1 cellular context compared by ENCODE assay signal in the genomic region with DNA sequence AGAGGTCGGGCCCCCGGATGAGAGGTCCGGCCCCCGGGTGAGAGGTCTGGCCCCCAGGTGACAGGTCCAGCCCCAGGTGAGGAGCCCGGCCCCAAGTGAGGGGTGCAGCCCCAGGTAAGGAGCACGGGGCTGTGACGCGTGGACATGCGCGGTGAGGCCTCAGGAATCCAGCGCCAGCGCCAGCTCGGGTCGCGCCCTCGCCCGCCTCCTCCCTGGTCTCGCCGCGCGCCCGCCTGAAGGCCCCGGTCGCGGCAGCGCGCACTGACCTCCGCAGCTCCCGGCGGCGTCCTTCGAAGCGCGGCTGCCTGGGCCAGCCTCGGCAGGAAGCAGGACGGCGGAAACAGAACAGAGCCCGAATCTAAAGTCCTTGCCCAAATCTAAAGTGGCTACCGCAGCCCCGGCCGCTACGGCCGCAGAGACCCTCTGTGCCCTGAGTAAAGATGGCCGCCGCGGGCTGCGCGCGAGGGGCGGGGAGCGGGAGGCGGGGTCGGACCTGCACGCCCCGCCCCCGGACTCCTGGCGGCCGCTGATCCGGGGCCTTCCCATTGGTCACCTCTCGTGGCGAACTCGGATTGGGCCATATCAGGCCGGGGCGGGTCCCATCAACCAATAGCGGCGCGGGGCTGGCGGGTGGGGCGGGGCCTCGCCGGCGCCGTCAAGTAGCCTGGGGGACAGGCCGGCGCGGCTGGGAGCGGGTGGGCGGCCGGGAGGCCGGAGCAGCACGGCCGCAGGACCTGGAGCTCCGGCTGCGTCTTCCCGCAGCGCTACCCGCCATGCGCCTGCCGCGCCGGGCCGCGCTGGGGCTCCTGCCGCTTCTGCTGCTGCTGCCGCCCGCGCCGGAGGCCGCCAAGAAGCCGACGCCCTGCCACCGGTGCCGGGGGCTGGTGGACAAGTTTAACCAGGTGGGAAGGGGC.
TF ChIP-seq lines count a peak whose summit lies in the region.

TSS of gene ALG12 (minus strand) at position 442 of the 914 bp plus-strand sequence. CDS start 4,673 bp downstream, outside the sequence.
TSS of gene CRELD2 (plus strand) at position 638 of the 914 bp plus-strand sequence. CDS start at position 774, 136 bp downstream.

TF ChIP-seq in K562, 482 proteins besides CTCF, POLR2A, EP300 and RAD21 (continued from another document and continues in another):
- TF ChIP-seq HNRNPLL (IDR thresholded peaks at IDR 0.05; ENCODE audit: low read depth, low read length, poor library complexity, severe bottlenecking): peak; percentile 76
- TF ChIP-seq, protein P1, sequence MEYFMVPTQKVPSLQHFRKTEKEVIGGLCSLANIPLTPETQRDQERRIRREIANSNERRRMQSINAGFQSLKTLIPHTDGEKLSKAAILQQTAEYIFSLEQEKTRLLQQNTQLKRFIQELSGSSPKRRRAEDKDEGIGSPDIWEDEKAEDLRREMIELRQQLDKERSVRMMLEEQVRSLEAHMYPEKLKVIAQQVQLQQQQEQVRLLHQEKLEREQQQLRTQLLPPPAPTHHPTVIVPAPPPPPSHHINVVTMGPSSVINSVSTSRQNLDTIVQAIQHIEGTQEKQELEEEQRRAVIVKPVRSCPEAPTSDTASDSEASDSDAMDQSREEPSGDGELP (CRISPR knock-in tag; IDR thresholded peaks at IDR 0.05; ENCODE audit: borderline replicate concordance): peak; percentile 56; the same call in 1 of the 2 replicates
- TF ChIP-seq PHF8 (IDR thresholded peaks at IDR 0.05; ENCODE audit: borderline replicate concordance, low read length): peak; percentile 67; the same call in 1 of the 2 replicates
- TF ChIP-seq HDAC6 (IDR thresholded peaks at IDR 0.05; ENCODE audit: low read depth, low read length): no peak
- TF ChIP-seq, protein P2, sequence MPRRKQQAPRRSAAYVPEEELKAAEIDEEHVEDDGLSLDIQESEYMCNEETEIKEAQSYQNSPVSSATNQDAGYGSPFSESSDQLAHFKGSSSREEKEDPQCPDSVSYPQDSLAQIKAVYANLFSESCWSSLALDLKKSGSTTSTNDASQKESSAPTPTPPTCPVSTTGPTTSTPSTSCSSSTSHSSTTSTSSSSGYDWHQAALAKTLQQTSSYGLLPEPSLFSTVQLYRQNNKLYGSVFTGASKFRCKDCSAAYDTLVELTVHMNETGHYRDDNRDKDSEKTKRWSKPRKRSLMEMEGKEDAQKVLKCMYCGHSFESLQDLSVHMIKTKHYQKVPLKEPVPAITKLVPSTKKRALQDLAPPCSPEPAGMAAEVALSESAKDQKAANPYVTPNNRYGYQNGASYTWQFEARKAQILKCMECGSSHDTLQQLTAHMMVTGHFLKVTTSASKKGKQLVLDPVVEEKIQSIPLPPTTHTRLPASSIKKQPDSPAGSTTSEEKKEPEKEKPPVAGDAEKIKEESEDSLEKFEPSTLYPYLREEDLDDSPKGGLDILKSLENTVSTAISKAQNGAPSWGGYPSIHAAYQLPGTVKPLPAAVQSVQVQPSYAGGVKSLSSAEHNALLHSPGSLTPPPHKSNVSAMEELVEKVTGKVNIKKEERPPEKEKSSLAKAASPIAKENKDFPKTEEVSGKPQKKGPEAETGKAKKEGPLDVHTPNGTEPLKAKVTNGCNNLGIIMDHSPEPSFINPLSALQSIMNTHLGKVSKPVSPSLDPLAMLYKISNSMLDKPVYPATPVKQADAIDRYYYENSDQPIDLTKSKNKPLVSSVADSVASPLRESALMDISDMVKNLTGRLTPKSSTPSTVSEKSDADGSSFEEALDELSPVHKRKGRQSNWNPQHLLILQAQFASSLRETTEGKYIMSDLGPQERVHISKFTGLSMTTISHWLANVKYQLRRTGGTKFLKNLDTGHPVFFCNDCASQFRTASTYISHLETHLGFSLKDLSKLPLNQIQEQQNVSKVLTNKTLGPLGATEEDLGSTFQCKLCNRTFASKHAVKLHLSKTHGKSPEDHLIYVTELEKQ (CRISPR knock-in tag; IDR thresholded peaks at IDR 0.05): no peak
- peak in 1 of 2 experiments; percentile 74; a peak in 3 of 4 replicates for TF ChIP-seq MAZ (CRISPR knock-in tag; conservative IDR thresholded peaks at IDR 0.05 in 1 of 2, IDR thresholded peaks at IDR 0.05 in 1 of 2)
- peak; percentile 28; the same call in 1 of the 2 replicates for TF ChIP-seq CHD2 (IDR thresholded peaks at IDR 0.05; ENCODE audit: low read depth, low read length)
- TF ChIP-seq TOE1 (IDR thresholded peaks at IDR 0.05; ENCODE audit: borderline replicate concordance): no peak
- no peak for TF ChIP-seq TOE1 (CRISPR knock-in tag; IDR thresholded peaks at IDR 0.05; ENCODE audit: borderline replicate concordance, low read depth)
- peak; percentile 78 for TF ChIP-seq HCFC1 (IDR thresholded peaks at IDR 0.05; ENCODE audit: low read depth, low read length)
- TF ChIP-seq, protein P3, sequence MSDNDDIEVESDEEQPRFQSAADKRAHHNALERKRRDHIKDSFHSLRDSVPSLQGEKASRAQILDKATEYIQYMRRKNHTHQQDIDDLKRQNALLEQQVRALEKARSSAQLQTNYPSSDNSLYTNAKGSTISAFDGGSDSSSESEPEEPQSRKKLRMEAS (CRISPR knock-in tag; IDR thresholded peaks at IDR 0.05): peak; percentile 26; the same call in 1 of the 2 replicates
- TF ChIP-seq, protein P4, sequence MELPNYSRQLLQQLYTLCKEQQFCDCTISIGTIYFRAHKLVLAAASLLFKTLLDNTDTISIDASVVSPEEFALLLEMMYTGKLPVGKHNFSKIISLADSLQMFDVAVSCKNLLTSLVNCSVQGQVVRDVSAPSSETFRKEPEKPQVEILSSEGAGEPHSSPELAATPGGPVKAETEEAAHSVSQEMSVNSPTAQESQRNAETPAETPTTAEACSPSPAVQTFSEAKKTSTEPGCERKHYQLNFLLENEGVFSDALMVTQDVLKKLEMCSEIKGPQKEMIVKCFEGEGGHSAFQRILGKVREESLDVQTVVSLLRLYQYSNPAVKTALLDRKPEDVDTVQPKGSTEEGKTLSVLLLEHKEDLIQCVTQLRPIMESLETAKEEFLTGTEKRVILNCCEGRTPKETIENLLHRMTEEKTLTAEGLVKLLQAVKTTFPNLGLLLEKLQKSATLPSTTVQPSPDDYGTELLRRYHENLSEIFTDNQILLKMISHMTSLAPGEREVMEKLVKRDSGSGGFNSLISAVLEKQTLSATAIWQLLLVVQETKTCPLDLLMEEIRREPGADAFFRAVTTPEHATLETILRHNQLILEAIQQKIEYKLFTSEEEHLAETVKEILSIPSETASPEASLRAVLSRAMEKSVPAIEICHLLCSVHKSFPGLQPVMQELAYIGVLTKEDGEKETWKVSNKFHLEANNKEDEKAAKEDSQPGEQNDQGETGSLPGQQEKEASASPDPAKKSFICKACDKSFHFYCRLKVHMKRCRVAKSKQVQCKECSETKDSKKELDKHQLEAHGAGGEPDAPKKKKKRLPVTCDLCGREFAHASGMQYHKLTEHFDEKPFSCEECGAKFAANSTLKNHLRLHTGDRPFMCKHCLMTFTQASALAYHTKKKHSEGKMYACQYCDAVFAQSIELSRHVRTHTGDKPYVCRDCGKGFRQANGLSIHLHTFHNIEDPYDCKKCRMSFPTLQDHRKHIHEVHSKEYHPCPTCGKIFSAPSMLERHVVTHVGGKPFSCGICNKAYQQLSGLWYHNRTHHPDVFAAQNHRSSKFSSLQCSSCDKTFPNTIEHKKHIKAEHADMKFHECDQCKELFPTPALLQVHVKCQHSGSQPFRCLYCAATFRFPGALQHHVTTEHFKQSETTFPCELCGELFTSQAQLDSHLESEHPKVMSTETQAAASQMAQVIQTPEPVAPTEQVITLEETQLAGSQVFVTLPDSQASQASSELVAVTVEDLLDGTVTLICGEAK (IDR thresholded peaks at IDR 0.05): peak; percentile 86
- TF ChIP-seq, protein P4 (CRISPR knock-in tag; IDR thresholded peaks at IDR 0.05): no peak
- no peak for TF ChIP-seq ZNF133 (CRISPR knock-in tag; IDR thresholded peaks at IDR 0.05)
- TF ChIP-seq NFYB (IDR thresholded peaks at IDR 0.05; ENCODE audit: extremely low read depth, insufficient read length): peak; percentile 85
- TF ChIP-seq ZBTB7A (IDR thresholded peaks at IDR 0.05; ENCODE audit: borderline replicate concordance, control insufficient read depth, low read depth, low read length): peak; percentile 79; the same call in 1 of the 2 replicates
- TF ChIP-seq ZNF384 (IDR thresholded peaks at IDR 0.05; ENCODE audit: low read depth, low read length): no peak
- TF ChIP-seq ELF1 (tag; IDR thresholded peaks at IDR 0.05): peak; percentile 30; the same call in 1 of the 2 replicates
- TF ChIP-seq FIP1L1 (IDR thresholded peaks at IDR 0.05; ENCODE audit: low read depth, low read length, poor library complexity, severe bottlenecking): peak; percentile 46
- peak; percentile 21 for TF ChIP-seq MEIS2 (IDR thresholded peaks at IDR 0.05; ENCODE audit: partially characterized antibody)
- TF ChIP-seq MECOM (CRISPR knock-in tag; IDR thresholded peaks at IDR 0.05): no peak
- TF ChIP-seq L3MBTL2 (IDR thresholded peaks at IDR 0.05): peak; percentile 63
- peak; percentile 67 for TF ChIP-seq RBBP5 (IDR thresholded peaks at IDR 0.05; ENCODE audit: borderline replicate concordance, insufficient read depth, low read length, poor library complexity, severe bottlenecking)
- peak; percentile 73; the same call in 1 of the 2 replicates for TF ChIP-seq ZEB2 (IDR thresholded peaks at IDR 0.05)
- peak; percentile 52 for TF ChIP-seq CREM (IDR thresholded peaks at IDR 0.05; ENCODE audit: low read depth)
- peak in 1 of 3 experiments; percentile 73; a peak in 2 of 6 replicates for TF ChIP-seq ZBTB11 (CRISPR knock-in tag; IDR thresholded peaks at IDR 0.05)
- TF ChIP-seq, protein P5, sequence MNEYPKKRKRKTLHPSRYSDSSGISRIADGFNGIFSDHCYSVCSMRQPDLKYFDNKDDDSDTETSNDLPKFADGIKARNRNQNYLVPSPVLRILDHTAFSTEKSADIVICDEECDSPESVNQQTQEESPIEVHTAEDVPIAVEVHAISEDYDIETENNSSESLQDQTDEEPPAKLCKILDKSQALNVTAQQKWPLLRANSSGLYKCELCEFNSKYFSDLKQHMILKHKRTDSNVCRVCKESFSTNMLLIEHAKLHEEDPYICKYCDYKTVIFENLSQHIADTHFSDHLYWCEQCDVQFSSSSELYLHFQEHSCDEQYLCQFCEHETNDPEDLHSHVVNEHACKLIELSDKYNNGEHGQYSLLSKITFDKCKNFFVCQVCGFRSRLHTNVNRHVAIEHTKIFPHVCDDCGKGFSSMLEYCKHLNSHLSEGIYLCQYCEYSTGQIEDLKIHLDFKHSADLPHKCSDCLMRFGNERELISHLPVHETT (CRISPR knock-in tag; conservative IDR thresholded peaks at IDR 0.05 in 1 of 2, IDR thresholded peaks at IDR 0.05 in 1 of 2): peak in 1 of 2 experiments; percentile 57; a peak in 1 of 4 replicates
- TF ChIP-seq ESRRA (IDR thresholded peaks at IDR 0.05; ENCODE audit: borderline replicate concordance, low read depth): peak; percentile 68; the same call in 1 of the 2 replicates
- peak; percentile 58; the same call in 1 of the 2 replicates for TF ChIP-seq SIN3B (IDR thresholded peaks at IDR 0.05; ENCODE audit: low read depth)
- TF ChIP-seq MNT (conservative IDR thresholded peaks at IDR 0.05): peak; percentile 17 to 62; a peak in 1 of 4 replicates
- 0 out of 2 replicates have a peak, but pooled peaks have one; percentile 13 for TF ChIP-seq C11orf30 (IDR thresholded peaks at IDR 0.05; ENCODE audit: low read depth)
